Comparison of ENCODE assay signal across 9 cellular contexts in the genomic region with DNA sequence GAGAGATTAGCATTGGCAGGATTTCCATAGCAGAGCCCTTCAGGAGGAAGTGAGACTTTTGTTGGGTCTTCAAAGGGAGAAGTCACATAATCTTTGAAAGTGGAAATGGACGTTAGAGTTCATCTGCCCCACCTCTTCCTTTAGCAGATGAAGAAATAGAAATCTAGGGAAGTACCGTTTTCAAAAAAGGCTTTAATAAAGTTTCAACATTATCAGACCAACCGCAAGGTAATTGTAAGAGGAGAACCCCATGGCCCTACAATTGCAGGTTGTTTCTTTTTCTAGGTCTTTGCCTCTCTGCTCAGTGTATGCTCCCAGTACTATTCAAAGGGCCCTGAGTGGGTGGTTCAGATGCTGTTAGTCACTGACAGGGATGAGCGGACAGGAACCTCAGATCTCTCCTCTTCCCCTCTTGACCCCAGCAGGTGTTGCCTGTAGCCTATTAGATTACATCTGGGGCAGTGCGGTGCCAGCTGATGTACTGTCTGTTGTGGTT. TPM values are rescaled to one million over a fixed set of nuclear protein-coding genes. Genes with fewer than 3 reads are reported as not detected.
DNase-seq lines count a peak whose midpoint lies in the region; ATAC-seq and FAIRE-seq lines count a peak whose summit lies in the region.
"Had no signal": no experiment of that assay in that cellular context is flagged by ENCODE, and none has a peak within 500 bp of the region (broad histone marks: within the 10 kb centered on the region; RNA-seq: fewer than 3 reads in every experiment).

No MANE protein-coding gene starts in this region.

- DNase-seq in GM18507 (ENCODE audit: extremely low spot score, insufficient read length, low read depth) (no peak), NCI-H345 treated with DMSO at 0.1 percent for 48 hours (lab: John Stamatoyannopoulos, UW; ENCODE audit: unreplicated experiment) (no peak), putamen (ENCODE audit: low spot score) (no peak), NK-92 (lab: John Stamatoyannopoulos, UW; ENCODE audit: unreplicated experiment) (no peak), HT-29 (ENCODE audit: low spot score) (no peak)

- peak; percentile 99 for FAIRE-seq in GM18507 (lab: Jason Lieb, UNC)

- ATAC-seq in GM21526 (IDR thresholded peaks at IDR 0.05; ENCODE audit: low FRiP score, unreplicated experiment) (peak; percentile 96), HG03571 (IDR thresholded peaks at IDR 0.05; ENCODE audit: unreplicated experiment) (peak; percentile 89), esophagus mucosa (peak; percentile 33)
- ATAC-seq: HCT116 had no signal

RNA-seq across cellular contexts. Expression of a gene that starts 48.6 kb away (rescaled TPM):
- 7.5 TPM for total RNA-seq in esophagus mucosa
- total RNA-seq in HT-29 (2014; rRNA removed; shearing (Covaris generic)): 8.6 and 10.6 TPM in 2 replicates

Comparison
In these comparisons a context has a peak if more than half of its experiments do, and no peak if none do; other contexts are left out.
1. ATAC-seq: peak in every context shown above with its lines; median percentile 96 in GM21526; 89 in HG03571; 33 in esophagus mucosa.